In the genomic region with DNA sequence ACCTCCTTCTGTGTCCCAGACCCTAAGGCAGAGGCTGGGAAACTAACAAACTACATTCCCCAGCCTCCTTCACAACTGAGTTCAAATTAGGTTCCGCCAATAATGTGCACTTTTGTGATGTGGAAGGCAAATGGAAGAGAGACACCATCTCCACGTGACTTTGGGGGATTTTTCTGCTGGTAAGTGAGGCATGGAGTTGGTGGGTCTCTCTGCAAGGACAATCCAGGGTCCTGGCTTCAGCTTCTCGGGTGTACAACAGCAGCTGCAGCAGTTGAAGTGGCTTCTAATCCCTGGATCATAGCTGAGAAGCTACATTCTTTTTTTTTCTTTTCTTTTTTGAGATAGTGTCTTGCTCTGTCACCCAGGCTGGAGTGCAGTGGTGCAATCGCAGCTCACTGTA, we compare ENCODE assay signal across 17 cellular contexts. TPM values are rescaled to one million over a fixed set of nuclear protein-coding genes. Genes with fewer than 3 reads are reported as not detected.
DNase-seq lines count a peak whose midpoint lies in the region; ATAC-seq and TF ChIP-seq lines count a peak whose summit lies in the region.
"Had no signal": no experiment of that assay in that cellular context is flagged by ENCODE, and none has a peak within 500 bp of the region (broad histone marks: within the 10 kb centered on the region; RNA-seq: fewer than 3 reads in every experiment).

No MANE protein-coding gene starts in this region.

- intact Hi-C loops in breast epithelium (cut with DNase I; ENCODE audit: low total_unique reads): no loop called here

- no peak overlapping the region for H3K27ac ChIP-seq in breast epithelium
- H3K27ac ChIP-seq: 22Rv1 had no signal

- H3K9me3 Mint-ChIP-seq in activated CD8-positive, alpha-beta memory T cell treated with anti-CD3 and anti-CD28 coated beads, Interleukin-2, amount 10 ng/mL, durations not matched to agents 7 days and 5 days (ENCODE audit: low read depth): no peaks in the 10 kb centered on the region
- H3K9me3 Mint-ChIP-seq in mesothelial cell of epicardium: no peaks in the 10 kb centered on the region
- no peaks in the 10 kb centered on the region for H3K9me3 Mint-ChIP-seq in activated CD4-positive, alpha-beta T cell treated with anti-CD3 and anti-CD28 coated beads, Interleukin-2, amount 10 ng/mL, durations not matched to agents 7 days and 5 days
- H3K9me3 Mint-ChIP-seq: CD8-positive, alpha-beta T cell had no signal

- TF ChIP-seq POLR2A in breast epithelium (IDR thresholded peaks at IDR 0.05): no peak

- ATAC-seq in activated CD8-positive, alpha-beta memory T cell treated with anti-CD3 and anti-CD28 coated beads, Interleukin-2, amount 10 ng/mL, durations not matched to agents 7 days and 5 days: no peak
- ATAC-seq in GM21526 (IDR thresholded peaks at IDR 0.05; ENCODE audit: low FRiP score, unreplicated experiment): no peak
- ATAC-seq: CD8-positive, alpha-beta T cell had no signal

- peak; percentile 29 for DNase-seq in activated CD8-positive, alpha-beta memory T cell treated with anti-CD3 and anti-CD28 coated beads, Interleukin-2, amount 10 ng/mL, durations not matched to agents 7 days and 5 days
- no peak for DNase-seq in activated CD8-positive, alpha-beta memory T cell treated with anti-CD3 and anti-CD28 coated beads, Interleukin-2, amount 50 U/mL, for 48 hours
- DNase-seq in choroid plexus epithelial cell (ENCODE audit: low read depth) (peak; percentile 37), mesothelial cell of epicardium (ENCODE audit: low spot score in 2 of 2, unreplicated experiment in 2 of 2) (no peak), NCI-H2107 treated with DMSO at 0.1 percent for 48 hours (lab: John Stamatoyannopoulos, UW; ENCODE audit: unreplicated experiment) (no peak), breast epithelium (ENCODE audit: low spot score in 2 of 2) (no peak)
- DNase-seq in activated CD4-positive, alpha-beta T cell treated with anti-CD3 and anti-CD28 coated beads, Interleukin-2, amount 10 ng/mL, durations not matched to agents 7 days and 5 days: no peak
- DNase-seq: CD8-positive, alpha-beta T cell; DMS79; NCI-H187; NCI-H2171; NCI-H446; NCI-H82; SHP77 had no signal

- no peaks in the 10 kb centered on the region for H3K36me3 Mint-ChIP-seq in activated CD8-positive, alpha-beta memory T cell treated with anti-CD3 and anti-CD28 coated beads, Interleukin-2, amount 10 ng/mL, durations not matched to agents 7 days and 5 days
- peaks cover 1% of the 10 kb centered on the region for H3K36me3 Mint-ChIP-seq in mesothelial cell of epicardium
- no peaks in the 10 kb centered on the region for H3K36me3 Mint-ChIP-seq in activated CD4-positive, alpha-beta T cell treated with anti-CD3 and anti-CD28 coated beads, Interleukin-2, amount 10 ng/mL, durations not matched to agents 7 days and 5 days (ENCODE audit: low read depth)
- H3K36me3 Mint-ChIP-seq: CD8-positive, alpha-beta T cell had no signal

- H3K36me3 ChIP-seq in breast epithelium: no peaks in the 10 kb centered on the region
- H3K36me3 ChIP-seq: HAP-1 had no signal

- peaks cover 0 to 19% of the 10 kb centered on the region in 2 donors for H3K27me3 ChIP-seq in breast epithelium

- H3K4me3 Mint-ChIP-seq in activated CD8-positive, alpha-beta memory T cell treated with anti-CD3 and anti-CD28 coated beads, Interleukin-2, amount 10 ng/mL, durations not matched to agents 7 days and 5 days: no peak overlapping the region
- H3K4me3 Mint-ChIP-seq in mesothelial cell of epicardium: no peak overlapping the region
- no peak overlapping the region for H3K4me3 Mint-ChIP-seq in activated CD4-positive, alpha-beta T cell treated with anti-CD3 and anti-CD28 coated beads, Interleukin-2, amount 10 ng/mL, durations not matched to agents 7 days and 5 days
- H3K4me3 Mint-ChIP-seq: CD8-positive, alpha-beta T cell had no signal

- H3K4me3 ChIP-seq in choroid plexus epithelial cell (ENCODE audit: low read depth, low read length) (no peak overlapping the region), breast epithelium (no peak overlapping the region)
- H3K4me3 ChIP-seq: HAP-1 had no signal

- no peaks in the 10 kb centered on the region for H3K4me1 Mint-ChIP-seq in activated CD8-positive, alpha-beta memory T cell treated with anti-CD3 and anti-CD28 coated beads, Interleukin-2, amount 10 ng/mL, durations not matched to agents 7 days and 5 days
- peaks cover 36% of the 10 kb centered on the region for H3K4me1 Mint-ChIP-seq in mesothelial cell of epicardium
- peaks cover 4% of the 10 kb centered on the region for H3K4me1 Mint-ChIP-seq in activated CD4-positive, alpha-beta T cell treated with anti-CD3 and anti-CD28 coated beads, Interleukin-2, amount 10 ng/mL, durations not matched to agents 7 days and 5 days

- H3K27ac Mint-ChIP-seq in activated CD8-positive, alpha-beta memory T cell treated with anti-CD3 and anti-CD28 coated beads, Interleukin-2, amount 10 ng/mL, durations not matched to agents 7 days and 5 days: no peak overlapping the region
- H3K27ac Mint-ChIP-seq in mesothelial cell of epicardium: peak overlapping the region; percentile 54
- no peak overlapping the region for H3K27ac Mint-ChIP-seq in activated CD4-positive, alpha-beta T cell treated with anti-CD3 and anti-CD28 coated beads, Interleukin-2, amount 10 ng/mL, durations not matched to agents 7 days and 5 days
- H3K27ac Mint-ChIP-seq: CD8-positive, alpha-beta T cell had no signal

- H3K9me3 ChIP-seq in breast epithelium: no peaks in the 10 kb centered on the region
- H3K9me3 ChIP-seq: HAP-1 had no signal

- TF ChIP-seq CTCF in choroid plexus epithelial cell (conservative IDR thresholded peaks at IDR 0.05; ENCODE audit: low read depth, low read length) (no peak), mesothelial cell of epicardium (IDR thresholded peaks at IDR 0.05; ENCODE audit: unreplicated experiment) (no peak), breast epithelium (IDR thresholded peaks at IDR 0.05) (no peak)

- POLR2A ChIA-PET in activated CD4-positive, alpha-beta T cell treated with anti-CD3 and anti-CD28 coated beads, Interleukin-2, amount 10 ng/mL, durations not matched to agents 7 days and 5 days (lab: Charles Lee): no interaction called here

- H3K27me3 Mint-ChIP-seq in activated CD8-positive, alpha-beta memory T cell treated with anti-CD3 and anti-CD28 coated beads, Interleukin-2, amount 10 ng/mL, durations not matched to agents 7 days and 5 days: peaks cover 50% of the 10 kb centered on the region
- peaks cover 27% of the 10 kb centered on the region for H3K27me3 Mint-ChIP-seq in mesothelial cell of epicardium (ENCODE audit: low read depth)
- H3K27me3 Mint-ChIP-seq in activated CD4-positive, alpha-beta T cell treated with anti-CD3 and anti-CD28 coated beads, Interleukin-2, amount 10 ng/mL, durations not matched to agents 7 days and 5 days: peaks cover 41% of the 10 kb centered on the region

- CTCF ChIA-PET in activated CD8-positive, alpha-beta memory T cell treated with anti-CD3 and anti-CD28 coated beads, Interleukin-2, amount 10 ng/mL, durations not matched to agents 7 days and 5 days (lab: Charles Lee): interaction anchor here (1.1 kb wide), 1 partner anchor 57 kb away, joined by 3 read pairs; no protein-coding TSS in a partner anchor
- CTCF ChIA-PET in activated CD4-positive, alpha-beta T cell treated with anti-CD3 and anti-CD28 coated beads, Interleukin-2, amount 10 ng/mL, durations not matched to agents 7 days and 5 days (lab: Charles Lee): no interaction called here

- H3K4me1 ChIP-seq in breast epithelium: no peaks in the 10 kb centered on the region
- H3K4me1 ChIP-seq: HAP-1 had no signal

RNA-seq across cellular contexts. Expression of a gene that starts 58.9 kb away (rescaled TPM):
- under 1 TPM in 1 of 2 experiments, not detected in 1; 0.28 TPM for total RNA-seq in activated CD8-positive, alpha-beta memory T cell treated with anti-CD3 and anti-CD28 coated beads, Interleukin-2, amount 10 ng/mL, durations not matched to agents 7 days and 5 days
- total RNA-seq in mesothelial cell of epicardium (53.2 to 60.4 TPM (median 54.3 TPM) in 3 replicates), breast epithelium (10 to 100 TPM in 1 of 3 donors, 1 to 10 TPM in 2; 6.0 to 14.4 (median 6.6) TPM)
- total RNA-seq in activated CD4-positive, alpha-beta T cell treated with anti-CD3 and anti-CD28 coated beads, Interleukin-2, amount 10 ng/mL, durations not matched to agents 7 days and 5 days: not detected

Comparison
In these comparisons a context has a peak if more than half of its experiments do, and no peak if none do; other contexts are left out.
1. DNase-seq: peak in activated CD8-positive, alpha-beta memory T cell treated with anti-CD3 and anti-CD28 coated beads, Interleukin-2, amount 10 ng/mL, durations not matched to agents 7 days and 5 days (single experiment) and choroid plexus epithelial cell (single experiment); none in activated CD8-positive, alpha-beta memory T cell treated with anti-CD3 and anti-CD28 coated beads, Interleukin-2, amount 50 U/mL, for 48 hours (single experiment), mesothelial cell of epicardium (0 of 2), activated CD4-positive, alpha-beta T cell treated with anti-CD3 and anti-CD28 coated beads, Interleukin-2, amount 10 ng/mL, durations not matched to agents 7 days and 5 days (single experiment), NCI-H2107 treated with DMSO at 0.1 percent for 48 hours (single experiment) and breast epithelium (0 of 2).
2. RNA of a gene that starts 58.9 kb away (total RNA-seq): 53.2 to 60.4 TPM in mesothelial cell of epicardium and 6.0 to 14.4 TPM in breast epithelium; 0.28 TPM in activated CD8-positive, alpha-beta memory T cell treated with anti-CD3 and anti-CD28 coated beads, Interleukin-2, amount 10 ng/mL, durations not matched to agents 7 days and 5 days and not detected in activated CD4-positive, alpha-beta T cell treated with anti-CD3 and anti-CD28 coated beads, Interleukin-2, amount 10 ng/mL, durations not matched to agents 7 days and 5 days; every median in the first group is over 4 times any median in the second.